Comparison of ENCODE assay signal across 1 cellular context in genomic region chr9:14899042-14899814, GRCh38.
TF ChIP-seq lines count a peak whose summit lies in the region.

No MANE protein-coding gene starts in this region.

TF ChIP-seq in IMR-90, 13 proteins besides CTCF, POLR2A, EP300 and RAD21 (continued from another document):
- TF ChIP-seq, protein P1, sequence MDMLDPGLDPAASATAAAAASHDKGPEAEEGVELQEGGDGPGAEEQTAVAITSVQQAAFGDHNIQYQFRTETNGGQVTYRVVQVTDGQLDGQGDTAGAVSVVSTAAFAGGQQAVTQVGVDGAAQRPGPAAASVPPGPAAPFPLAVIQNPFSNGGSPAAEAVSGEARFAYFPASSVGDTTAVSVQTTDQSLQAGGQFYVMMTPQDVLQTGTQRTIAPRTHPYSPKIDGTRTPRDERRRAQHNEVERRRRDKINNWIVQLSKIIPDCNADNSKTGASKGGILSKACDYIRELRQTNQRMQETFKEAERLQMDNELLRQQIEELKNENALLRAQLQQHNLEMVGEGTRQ (IDR thresholded peaks at IDR 0.05; ENCODE audit: low read depth, low read length): no peak
- TF ChIP-seq BHLHE40 (IDR thresholded peaks at IDR 0.05; ENCODE audit: low read depth, low read length) (no peak), SMC3 (IDR thresholded peaks at IDR 0.05; ENCODE audit: low read depth, low read length) (no peak), RFX5 (IDR thresholded peaks at IDR 0.05; ENCODE audit: low read depth, low read length) (no peak)
